Comparison of ENCODE assay signal across 11 cellular contexts in the genomic region with DNA sequence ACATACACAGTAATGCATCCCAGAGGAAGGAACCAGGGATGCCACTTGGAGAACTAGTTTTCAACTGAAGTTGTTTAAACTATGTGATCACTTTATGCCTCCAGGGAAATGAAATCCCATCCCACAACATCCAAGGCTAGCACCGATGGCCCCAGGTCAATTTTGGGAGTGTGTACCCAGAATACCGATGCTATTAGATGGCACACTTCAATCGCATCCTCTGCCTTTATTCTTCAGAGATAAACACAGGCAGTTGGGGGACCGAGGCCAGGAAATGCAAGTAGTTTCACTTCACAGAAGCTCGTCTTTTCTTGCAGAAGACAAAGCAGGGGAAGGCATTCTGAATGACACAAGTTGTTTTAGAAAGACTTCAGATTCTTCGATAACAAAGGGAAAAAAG. TPM values are rescaled to one million over a fixed set of nuclear protein-coding genes. Genes with fewer than 3 reads are reported as not detected.
DNase-seq lines count a peak whose midpoint lies in the region; ATAC-seq and TF ChIP-seq lines count a peak whose summit lies in the region.
"Had no signal": no experiment of that assay in that cellular context is flagged by ENCODE, and none has a peak within 500 bp of the region (broad histone marks: within the 10 kb centered on the region; RNA-seq: fewer than 3 reads in every experiment).

No MANE protein-coding gene starts in this region.

- H3K4me3 ChIP-seq in ACC112 (ENCODE audit: low read depth, low read length) (peak overlapping the region; percentile 65), esophagus muscularis mucosa (peak overlapping the region in 3 of 4 donors; percentile 1 to 13 (median 11)), Caco-2 (ENCODE audit: low read depth, low read length) (no peak overlapping the region)

- H3K9me3 ChIP-seq in esophagus muscularis mucosa (no peaks in the 10 kb centered on the region), Caco-2 (no peaks in the 10 kb centered on the region)

- H3K4me3 Mint-ChIP-seq in T-helper 1 cell treated with Interleukin-12 subunit alpha and Interleukin-12 subunit beta and Interleukin-4 antibody, amounts not matched to agents 30 μg/mL and 1 μg/mL, for 36 hours: peak overlapping the region; percentile 84
- no peak overlapping the region for H3K4me3 Mint-ChIP-seq in Caco-2 (ENCODE audit: unreplicated experiment)
- H3K4me3 Mint-ChIP-seq: neural crest cell had no signal

- DNase-seq in esophagus muscularis mucosa (ENCODE audit: extremely low spot score): no peak
- DNase-seq in Caco-2: no peak
- no peak for DNase-seq in NCI-H146 (lab: John Stamatoyannopoulos, UW)
- DNase-seq in GM13976 (ENCODE audit: low spot score): no peak
- DNase-seq: H7, NCI-H1417 treated with DMSO at 0.1 percent for 48 hours had no signal

- no peak for TF ChIP-seq POLR2A in esophagus muscularis mucosa (IDR thresholded peaks at IDR 0.05; ENCODE audit: low read depth)

- H3K27ac ChIP-seq in ACC112 (ENCODE audit: low read depth, low read length) (0 out of 2 replicates have a peak overlapping the region, but pooled peaks have one; percentile 36), esophagus muscularis mucosa (replicated peaks in 1 of 4) (peak overlapping the region in 1 of 4 donors; percentile 13)

- intact Hi-C loops in esophagus muscularis mucosa (cut with DNase I): no loop called here
- intact Hi-C loops in Caco-2 (cut with micrococcal nuclease; ENCODE audit: unreplicated experiment): no loop called here

- no peak for TF ChIP-seq EP300 in esophagus muscularis mucosa (IDR thresholded peaks at IDR 0.05)

- H2AFZ ChIP-seq in ACC112 (ENCODE audit: low read length, unreplicated experiment): no peak overlapping the region

- POLR2A ChIA-PET in Caco-2 (lab: Charles Lee): no interaction called here

- TF ChIP-seq CTCF in esophagus muscularis mucosa (IDR thresholded peaks at IDR 0.05) (no peak), Caco-2 (IDR thresholded peaks at IDR 0.05; ENCODE audit: insufficient read depth in 1 of 2, low read depth in 1 of 2, low read length in 1 of 2, severe bottlenecking in 1 of 2, unreplicated experiment in 1 of 2) (no peak), GM13976 (IDR thresholded peaks at IDR 0.05; ENCODE audit: borderline replicate concordance, control extremely low read depth, extremely low read depth, insufficient read depth, missing control alignments) (no peak)

- peaks cover 40% of the 10 kb centered on the region for H3K36me3 Mint-ChIP-seq in T-helper 1 cell treated with Interleukin-12 subunit alpha and Interleukin-12 subunit beta and Interleukin-4 antibody, amounts not matched to agents 30 μg/mL and 1 μg/mL, for 36 hours (ENCODE audit: low read depth)
- H3K36me3 Mint-ChIP-seq in Caco-2 (ENCODE audit: insufficient read depth, unreplicated experiment): peaks cover 90% of the 10 kb centered on the region

- H3K4me1 ChIP-seq in ACC112 (ENCODE audit: control insufficient read depth, insufficient read depth, low read length, unreplicated experiment): peaks cover 10% of the 10 kb centered on the region
- H3K4me1 ChIP-seq in esophagus muscularis mucosa: peaks cover 53 to 97% (median 92%) of the 10 kb centered on the region in 4 donors
- peaks cover 34% of the 10 kb centered on the region for H3K4me1 ChIP-seq in Caco-2

- H3K9me3 Mint-ChIP-seq in T-helper 1 cell treated with Interleukin-12 subunit alpha and Interleukin-12 subunit beta and Interleukin-4 antibody, amounts not matched to agents 30 μg/mL and 1 μg/mL, for 36 hours: no peaks in the 10 kb centered on the region
- no peaks in the 10 kb centered on the region for H3K9me3 Mint-ChIP-seq in Caco-2 (ENCODE audit: unreplicated experiment)
- H3K9me3 Mint-ChIP-seq: neural crest cell had no signal

- H3K36me3 ChIP-seq in ACC112 (ENCODE audit: insufficient read depth, low read length): no peaks in the 10 kb centered on the region; the same call in 1 of the 2 replicates
- H3K36me3 ChIP-seq in esophagus muscularis mucosa: no peaks in the 10 kb centered on the region
- H3K36me3 ChIP-seq in Caco-2 (ENCODE audit: control insufficient read depth, insufficient read depth, low read length): peaks cover 1% of the 10 kb centered on the region; the same call in 1 of the 2 replicates

- peak overlapping the region; percentile 84 for H3K27ac Mint-ChIP-seq in T-helper 1 cell treated with Interleukin-12 subunit alpha and Interleukin-12 subunit beta and Interleukin-4 antibody, amounts not matched to agents 30 μg/mL and 1 μg/mL, for 36 hours
- H3K27ac Mint-ChIP-seq in Caco-2 (ENCODE audit: unreplicated experiment): no peak overlapping the region

- no TSS peak for BruUV-seq in Caco-2 (replicated peaks; lab: Mats Ljungman, UMichigan)

- 37% methylated on average over 6 of the region's 6 CpGs for WGBS in esophagus muscularis mucosa

- H3K27me3 Mint-ChIP-seq in T-helper 1 cell treated with Interleukin-12 subunit alpha and Interleukin-12 subunit beta and Interleukin-4 antibody, amounts not matched to agents 30 μg/mL and 1 μg/mL, for 36 hours (ENCODE audit: low read depth): no peaks in the 10 kb centered on the region
- no peaks in the 10 kb centered on the region for H3K27me3 Mint-ChIP-seq in Caco-2 (ENCODE audit: insufficient read depth, unreplicated experiment)

- peaks cover 95% of the 10 kb centered on the region for H3K79me2 ChIP-seq in ACC112 (ENCODE audit: control insufficient read depth, insufficient read depth, low read length, unreplicated experiment)

- in situ Hi-C loops in GM13976 (cut with MboI; ENCODE audit: low sequenced_read_pairs, unreplicated experiment): no loop called here

- H3K4me1 Mint-ChIP-seq in T-helper 1 cell treated with Interleukin-12 subunit alpha and Interleukin-12 subunit beta and Interleukin-4 antibody, amounts not matched to agents 30 μg/mL and 1 μg/mL, for 36 hours (ENCODE audit: low read depth): peaks cover 79% of the 10 kb centered on the region
- H3K4me1 Mint-ChIP-seq in Caco-2 (ENCODE audit: low read depth, unreplicated experiment): peaks cover 58% of the 10 kb centered on the region

- peak; percentile 51 for ATAC-seq in GM18909 (IDR thresholded peaks at IDR 0.05; ENCODE audit: poor library complexity, unreplicated experiment)
- ATAC-seq in HG03045 (IDR thresholded peaks at IDR 0.05; ENCODE audit: unreplicated experiment): no peak

- CTCF ChIA-PET in Caco-2 (lab: Charles Lee): no interaction called here

- no peaks in the 10 kb centered on the region for H3K27me3 ChIP-seq in ACC112 (ENCODE audit: insufficient read depth, low read length)
- H3K27me3 ChIP-seq in esophagus muscularis mucosa: no peaks in the 10 kb centered on the region
- H3K27me3 ChIP-seq in Caco-2 (replicated peaks; ENCODE audit: control insufficient read depth, insufficient read depth, low read length): no peaks in the 10 kb centered on the region

RNA-seq across cellular contexts. Expression of a gene that starts 13.8 kb away (rescaled TPM):
- total RNA-seq in esophagus muscularis mucosa (100 to 1,000 TPM in 2 of 4 donors, 10 to 100 TPM in 2; 61.9 to 108 (median 96.7) TPM), Caco-2 (2022) (244 and 253 TPM in 2 replicates)
